ENCODE assay signal across 9 cellular contexts in the genomic region with DNA sequence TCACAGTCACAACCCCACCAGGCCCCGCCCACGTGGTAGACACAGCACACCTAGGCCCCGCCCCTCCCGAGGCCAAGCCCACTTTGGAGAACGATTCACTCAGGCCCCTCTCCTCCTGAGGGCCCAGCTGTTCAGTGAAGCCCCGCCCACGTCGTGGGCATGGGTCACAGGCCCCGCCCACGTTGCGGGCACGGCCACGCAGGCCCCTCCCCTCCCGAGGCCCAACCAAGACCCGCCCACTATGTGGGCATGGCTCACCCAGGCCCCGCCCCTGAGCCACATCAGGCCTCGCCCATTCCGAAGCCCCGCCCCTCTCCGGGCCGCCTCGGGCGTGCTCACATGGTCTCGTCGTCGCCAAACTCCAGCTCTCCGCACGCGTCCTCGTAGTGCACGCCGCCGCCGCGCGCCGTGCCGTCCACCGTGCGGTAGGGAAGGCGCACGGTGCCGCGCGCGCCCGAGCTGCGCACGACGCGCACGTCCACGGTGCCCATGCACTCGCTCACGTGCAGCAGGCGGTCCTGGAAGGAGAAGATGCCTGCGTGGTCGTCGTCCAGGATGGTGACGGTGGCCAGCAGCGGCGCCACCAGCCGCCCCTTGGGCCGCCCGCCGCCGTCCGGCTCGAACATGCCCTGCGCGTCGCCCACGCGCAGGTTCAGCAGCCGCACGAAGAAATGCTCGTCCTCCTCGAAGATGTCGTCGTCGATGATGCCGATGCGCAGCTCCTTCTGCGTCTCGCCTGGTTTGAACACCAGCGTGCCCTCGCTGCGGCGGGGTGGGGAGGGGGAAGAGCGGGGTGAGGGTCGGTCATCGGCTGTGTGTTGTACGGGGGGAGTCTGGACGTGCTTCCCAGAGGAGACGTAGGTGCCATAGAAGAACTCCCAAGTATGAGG. TPM values are rescaled to one million over a fixed set of nuclear protein-coding genes. Genes with fewer than 3 reads are reported as not detected.
A peak's percentile ranks its signal among the peaks of the same experiment; 100 is the strongest.
DNase-seq lines count a peak whose midpoint lies in the region; ATAC-seq, FAIRE-seq and TF ChIP-seq lines count a peak whose summit lies in the region.
"Had no signal": no experiment of that assay in that cellular context is flagged by ENCODE, and none has a peak within 500 bp of the region (broad histone marks: within the 10 kb centered on the region; RNA-seq: fewer than 3 reads in every experiment).

No MANE protein-coding gene starts in this region.

- H3K4me1 ChIP-seq in heart right ventricle: peaks cover 0 to 33% (median 15%) of the 10 kb centered on the region in 9 donors

- H3K36me3 ChIP-seq in heart right ventricle: no peaks in the 10 kb centered on the region

- DNase-seq in GM18507 (ENCODE audit: extremely low spot score, insufficient read length, low read depth) (no peak), RKO (ENCODE audit: low spot score) (peak; percentile 17), heart right ventricle (peak in 1 of 2 donors; percentile 36), renal cortical epithelial cell (ENCODE audit: low read depth) (peak; percentile 39), NCI-H226 (no peak), COR-L47 (lab: John Stamatoyannopoulos, UW) (no peak)
- DNase-seq in activated naive CD4-positive, alpha-beta T cell treated with anti-CD3 and anti-CD28 coated beads, Interleukin-2, amount 50 U/mL, for 16 hours: peak; percentile 66

- H3K27ac ChIP-seq in heart right ventricle: no peak overlapping the region

- peaks cover 0 to 6% (median 0%) of the 10 kb centered on the region in 11 donors for H3K9me3 ChIP-seq in heart right ventricle

- 2 to 4% methylated on average over 80 to 95 of the region's 95 CpGs for WGBS in heart right ventricle, 2 donors

- FAIRE-seq in GM18507 (lab: Jason Lieb, UNC): peak; percentile 5

- peak overlapping the region in 1 of 10 donors; percentile 22 for H3K4me3 ChIP-seq in heart right ventricle

- no peak for TF ChIP-seq CTCF in heart right ventricle (IDR thresholded peaks at IDR 0.05)

- ATAC-seq in heart right ventricle (peak in 6 of 8 donors; percentile 29 to 65 (median 38)), GM21737 (IDR thresholded peaks at IDR 0.05; ENCODE audit: unreplicated experiment) (no peak)

- peaks cover 5 to 88% (median 84%) of the 10 kb centered on the region in 7 donors for H3K27me3 ChIP-seq in heart right ventricle

- intact Hi-C loops in heart right ventricle (cut with DNase I): loop anchor here in 1 of 10 donors (10.0 kb wide), 1 partner anchor 117 kb away; no protein-coding TSS in a partner anchor

RNA-seq across cellular contexts. Expression of gene SLC8A2, which starts 24.0 kb away (rescaled TPM):
- total RNA-seq in heart right ventricle (under 1 TPM in 7 of 10 donors, not detected in 3; 0.11 to 0.64 (median 0.15) TPM), renal cortical epithelial cell (0.30 and 1.6 TPM in 2 replicates)
- under 1 TPM; 0.03 to 0.22 TPM for polyA plus RNA-seq in heart right ventricle
- total RNA-seq: M059J had no signal

RNA-seq across cellular contexts. Expression of gene MEIS3, which starts 28.4 kb away (rescaled TPM):
- total RNA-seq in heart right ventricle: 1 to 10 TPM in 8 of 10 donors, under 1 TPM in 2; 0.71 to 5.9 (median 1.9) TPM
- 1 to 10 TPM; 6.7 to 7.2 TPM for polyA plus RNA-seq in heart right ventricle
- total RNA-seq in renal cortical epithelial cell: 3.6 and 9.1 TPM in 2 replicates

RNA-seq across cellular contexts. Expression of gene KPTN, which starts 36.3 kb away (rescaled TPM):
- 10 to 100 TPM in 3 of 10 donors, 1 to 10 TPM in 7; 4.0 to 11.8 (median 8.1) TPM for total RNA-seq in heart right ventricle
- 10 to 100 TPM; 11.1 to 35.6 TPM for polyA plus RNA-seq in heart right ventricle
- 1.4 and 7.1 TPM in 2 replicates for total RNA-seq in renal cortical epithelial cell

Comparison
In these comparisons a context has a peak if more than half of its experiments do, and no peak if none do; other contexts are left out.
1. DNase-seq: peak in RKO (single experiment), activated naive CD4-positive, alpha-beta T cell treated with anti-CD3 and anti-CD28 coated beads, Interleukin-2, amount 50 U/mL, for 16 hours (single experiment) and renal cortical epithelial cell (single experiment); none in GM18507 (single experiment), NCI-H226 (single experiment) and COR-L47 (single experiment).